1 cellular context compared by ENCODE assay signal in genomic region chr19:51541458-51542357, GRCh38.
TF ChIP-seq lines count a peak whose summit lies in the region.

No MANE protein-coding gene starts in this region.

TF ChIP-seq in K562, 482 proteins besides CTCF, POLR2A, EP300 and RAD21 (continued from another document and continues in another):
- TF ChIP-seq SNRNP70 (optimal IDR thresholded peaks at IDR 0.05; ENCODE audit: low read depth, low read length) (no peak), ATF7 (IDR thresholded peaks at IDR 0.05) (no peak), ZBED1 (IDR thresholded peaks at IDR 0.05) (no peak), ZEB2 (IDR thresholded peaks at IDR 0.05) (no peak), WHSC1 (IDR thresholded peaks at IDR 0.05; ENCODE audit: low read length) (peak; percentile 54), ZNF445 (CRISPR knock-in tag; IDR thresholded peaks at IDR 0.05; ENCODE audit: low read depth) (no peak), ZNF134 (CRISPR knock-in tag; conservative IDR thresholded peaks at IDR 0.05) (no peak), CREB5 (CRISPR knock-in tag; IDR thresholded peaks at IDR 0.05) (no peak), KLF16 (IDR thresholded peaks at IDR 0.05) (no peak), NR4A1 (CRISPR knock-in tag; IDR thresholded peaks at IDR 0.05) (0 out of 2 replicates have a peak, but pooled peaks have one; percentile 42), NR4A1 (tag; IDR thresholded peaks at IDR 0.05) (peak; percentile 66; the same call in 1 of the 2 replicates), TCF15 (CRISPR knock-in tag; IDR thresholded peaks at IDR 0.05) (no peak), ZNF695 (CRISPR knock-in tag; IDR thresholded peaks at IDR 0.05) (no peak), TCFL5 (CRISPR knock-in tag; conservative IDR thresholded peaks at IDR 0.05) (no peak), EHMT2 (IDR thresholded peaks at IDR 0.05) (no peak), CBFB (CRISPR knock-in tag; IDR thresholded peaks at IDR 0.05) (no peak), LEF1 (IDR thresholded peaks at IDR 0.05) (no peak), SP1 (CRISPR knock-in tag; IDR thresholded peaks at IDR 0.05) (no peak), DPF2 (IDR thresholded peaks at IDR 0.05) (peak; percentile 62; the same call in 1 of the 2 replicates), AFF4 (CRISPR knock-in tag; IDR thresholded peaks at IDR 0.05) (no peak), TCF7L2 (IDR thresholded peaks at IDR 0.05; ENCODE audit: low read depth, low read length) (no peak), MCM7 (IDR thresholded peaks at IDR 0.05) (no peak), ZFX (CRISPR knock-in tag; IDR thresholded peaks at IDR 0.05) (0 out of 2 replicates have a peak, but pooled peaks have one; percentile 16), HDAC1 (IDR thresholded peaks at IDR 0.05) (peak in 1 of 2 experiments; percentile 17; a peak in 1 of 4 replicates), MEF2D (tag; conservative IDR thresholded peaks at IDR 0.05; ENCODE audit: low read depth) (no peak), SMARCA5 (IDR thresholded peaks at IDR 0.05) (peak; percentile 55; the same call in 1 of the 2 replicates), STAT5B (CRISPR knock-in tag; IDR thresholded peaks at IDR 0.05) (no peak), NCOA1 (IDR thresholded peaks at IDR 0.05; ENCODE audit: low read depth) (no peak), ZNF785 (CRISPR knock-in tag; IDR thresholded peaks at IDR 0.05) (no peak), TARDBP (IDR thresholded peaks at IDR 0.05) (no peak; the same call in 1 of the 2 replicates), RUNX1 (IDR thresholded peaks at IDR 0.05; ENCODE audit: low read depth) (no peak), CEBPZ (IDR thresholded peaks at IDR 0.05; ENCODE audit: borderline replicate concordance, low read depth, low read length) (no peak), TBL1XR1 (IDR thresholded peaks at IDR 0.05; ENCODE audit: low read length in 2 of 2) (peak in 1 of 2 experiments; percentile 60; a peak in 2 of 4 replicates), GTF2A2 (tag; IDR thresholded peaks at IDR 0.05) (0 out of 2 replicates have a peak, but pooled peaks have one; percentile 14), ELF1 (tag; IDR thresholded peaks at IDR 0.05) (no peak), DIDO1 (tag; IDR thresholded peaks at IDR 0.05; ENCODE audit: low read depth) (no peak; the same call in 1 of the 2 replicates), PHF20 (IDR thresholded peaks at IDR 0.05; ENCODE audit: partially characterized antibody) (no peak), ELF2 (CRISPR knock-in tag; IDR thresholded peaks at IDR 0.05) (0 out of 2 replicates have a peak, but pooled peaks have one; percentile 49)
- TF ChIP-seq, protein P1, sequence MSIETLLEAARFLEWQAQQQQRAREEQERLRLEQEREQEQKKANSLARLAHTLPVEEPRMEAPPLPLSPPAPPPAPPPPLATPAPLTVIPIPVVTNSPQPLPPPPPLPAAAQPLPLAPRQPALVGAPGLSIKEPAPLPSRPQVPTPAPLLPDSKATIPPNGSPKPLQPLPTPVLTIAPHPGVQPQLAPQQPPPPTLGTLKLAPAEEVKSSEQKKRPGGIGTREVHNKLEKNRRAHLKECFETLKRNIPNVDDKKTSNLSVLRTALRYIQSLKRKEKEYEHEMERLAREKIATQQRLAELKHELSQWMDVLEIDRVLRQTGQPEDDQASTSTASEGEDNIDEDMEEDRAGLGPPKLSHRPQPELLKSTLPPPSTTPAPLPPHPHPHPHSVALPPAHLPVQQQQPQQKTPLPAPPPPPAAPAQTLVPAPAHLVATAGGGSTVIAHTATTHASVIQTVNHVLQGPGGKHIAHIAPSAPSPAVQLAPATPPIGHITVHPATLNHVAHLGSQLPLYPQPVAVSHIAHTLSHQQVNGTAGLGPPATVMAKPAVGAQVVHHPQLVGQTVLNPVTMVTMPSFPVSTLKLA (conservative IDR thresholded peaks at IDR 0.05) = 0 out of 4 replicates have a peak, but pooled peaks of 1 of the 2 experiments have one; percentile 15
- TF ChIP-seq, protein P2, sequence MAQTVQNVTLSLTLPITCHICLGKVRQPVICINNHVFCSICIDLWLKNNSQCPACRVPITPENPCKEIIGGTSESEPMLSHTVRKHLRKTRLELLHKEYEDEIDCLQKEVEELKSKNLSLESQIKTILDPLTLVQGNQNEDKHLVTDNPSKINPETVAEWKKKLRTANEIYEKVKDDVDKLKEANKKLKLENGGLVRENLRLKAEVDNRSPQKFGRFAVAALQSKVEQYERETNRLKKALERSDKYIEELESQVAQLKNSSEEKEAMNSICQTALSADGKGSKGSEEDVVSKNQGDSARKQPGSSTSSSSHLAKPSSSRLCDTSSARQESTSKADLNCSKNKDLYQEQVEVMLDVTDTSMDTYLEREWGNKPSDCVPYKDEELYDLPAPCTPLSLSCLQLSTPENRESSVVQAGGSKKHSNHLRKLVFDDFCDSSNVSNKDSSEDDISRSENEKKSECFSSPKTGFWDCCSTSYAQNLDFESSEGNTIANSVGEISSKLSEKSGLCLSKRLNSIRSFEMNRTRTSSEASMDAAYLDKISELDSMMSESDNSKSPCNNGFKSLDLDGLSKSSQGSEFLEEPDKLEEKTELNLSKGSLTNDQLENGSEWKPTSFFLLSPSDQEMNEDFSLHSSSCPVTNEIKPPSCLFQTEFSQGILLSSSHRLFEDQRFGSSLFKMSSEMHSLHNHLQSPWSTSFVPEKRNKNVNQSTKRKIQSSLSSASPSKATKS (CRISPR knock-in tag; IDR thresholded peaks at IDR 0.05) = no peak
- TF ChIP-seq, protein P3, sequence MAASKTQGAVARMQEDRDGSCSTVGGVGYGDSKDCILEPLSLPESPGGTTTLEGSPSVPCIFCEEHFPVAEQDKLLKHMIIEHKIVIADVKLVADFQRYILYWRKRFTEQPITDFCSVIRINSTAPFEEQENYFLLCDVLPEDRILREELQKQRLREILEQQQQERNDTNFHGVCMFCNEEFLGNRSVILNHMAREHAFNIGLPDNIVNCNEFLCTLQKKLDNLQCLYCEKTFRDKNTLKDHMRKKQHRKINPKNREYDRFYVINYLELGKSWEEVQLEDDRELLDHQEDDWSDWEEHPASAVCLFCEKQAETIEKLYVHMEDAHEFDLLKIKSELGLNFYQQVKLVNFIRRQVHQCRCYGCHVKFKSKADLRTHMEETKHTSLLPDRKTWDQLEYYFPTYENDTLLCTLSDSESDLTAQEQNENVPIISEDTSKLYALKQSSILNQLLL (CRISPR knock-in tag; IDR thresholded peaks at IDR 0.05; ENCODE audit: borderline replicate concordance) = no peak
- TF ChIP-seq, protein P4, sequence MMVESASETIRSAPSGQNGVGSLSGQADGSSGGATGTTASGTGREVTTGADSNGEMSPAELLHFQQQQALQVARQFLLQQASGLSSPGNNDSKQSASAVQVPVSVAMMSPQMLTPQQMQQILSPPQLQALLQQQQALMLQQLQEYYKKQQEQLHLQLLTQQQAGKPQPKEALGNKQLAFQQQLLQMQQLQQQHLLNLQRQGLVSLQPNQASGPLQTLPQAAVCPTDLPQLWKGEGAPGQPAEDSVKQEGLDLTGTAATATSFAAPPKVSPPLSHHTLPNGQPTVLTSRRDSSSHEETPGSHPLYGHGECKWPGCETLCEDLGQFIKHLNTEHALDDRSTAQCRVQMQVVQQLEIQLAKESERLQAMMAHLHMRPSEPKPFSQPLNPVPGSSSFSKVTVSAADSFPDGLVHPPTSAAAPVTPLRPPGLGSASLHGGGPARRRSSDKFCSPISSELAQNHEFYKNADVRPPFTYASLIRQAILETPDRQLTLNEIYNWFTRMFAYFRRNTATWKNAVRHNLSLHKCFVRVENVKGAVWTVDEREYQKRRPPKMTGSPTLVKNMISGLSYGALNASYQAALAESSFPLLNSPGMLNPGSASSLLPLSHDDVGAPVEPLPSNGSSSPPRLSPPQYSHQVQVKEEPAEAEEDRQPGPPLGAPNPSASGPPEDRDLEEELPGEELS (CRISPR knock-in tag; IDR thresholded peaks at IDR 0.05; ENCODE audit: borderline replicate concordance) = 0 out of 2 replicates have a peak, but pooled peaks have one; percentile 43
- TF ChIP-seq, protein P5, sequence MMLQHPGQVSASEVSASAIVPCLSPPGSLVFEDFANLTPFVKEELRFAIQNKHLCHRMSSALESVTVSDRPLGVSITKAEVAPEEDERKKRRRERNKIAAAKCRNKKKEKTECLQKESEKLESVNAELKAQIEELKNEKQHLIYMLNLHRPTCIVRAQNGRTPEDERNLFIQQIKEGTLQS (IDR thresholded peaks at IDR 0.05) = no peak
- TF ChIP-seq, protein P5 (CRISPR knock-in tag; conservative IDR thresholded peaks at IDR 0.05) = no peak
- TF ChIP-seq, protein P6, sequence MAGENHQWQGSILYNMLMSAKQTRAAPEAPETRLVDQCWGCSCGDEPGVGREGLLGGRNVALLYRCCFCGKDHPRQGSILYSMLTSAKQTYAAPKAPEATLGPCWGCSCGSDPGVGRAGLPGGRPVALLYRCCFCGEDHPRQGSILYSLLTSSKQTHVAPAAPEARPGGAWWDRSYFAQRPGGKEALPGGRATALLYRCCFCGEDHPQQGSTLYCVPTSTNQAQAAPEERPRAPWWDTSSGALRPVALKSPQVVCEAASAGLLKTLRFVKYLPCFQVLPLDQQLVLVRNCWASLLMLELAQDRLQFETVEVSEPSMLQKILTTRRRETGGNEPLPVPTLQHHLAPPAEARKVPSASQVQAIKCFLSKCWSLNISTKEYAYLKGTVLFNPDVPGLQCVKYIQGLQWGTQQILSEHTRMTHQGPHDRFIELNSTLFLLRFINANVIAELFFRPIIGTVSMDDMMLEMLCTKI (IDR thresholded peaks at IDR 0.05; ENCODE audit: partially characterized antibody) = no peak
- TF ChIP-seq, protein P7, sequence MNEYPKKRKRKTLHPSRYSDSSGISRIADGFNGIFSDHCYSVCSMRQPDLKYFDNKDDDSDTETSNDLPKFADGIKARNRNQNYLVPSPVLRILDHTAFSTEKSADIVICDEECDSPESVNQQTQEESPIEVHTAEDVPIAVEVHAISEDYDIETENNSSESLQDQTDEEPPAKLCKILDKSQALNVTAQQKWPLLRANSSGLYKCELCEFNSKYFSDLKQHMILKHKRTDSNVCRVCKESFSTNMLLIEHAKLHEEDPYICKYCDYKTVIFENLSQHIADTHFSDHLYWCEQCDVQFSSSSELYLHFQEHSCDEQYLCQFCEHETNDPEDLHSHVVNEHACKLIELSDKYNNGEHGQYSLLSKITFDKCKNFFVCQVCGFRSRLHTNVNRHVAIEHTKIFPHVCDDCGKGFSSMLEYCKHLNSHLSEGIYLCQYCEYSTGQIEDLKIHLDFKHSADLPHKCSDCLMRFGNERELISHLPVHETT (CRISPR knock-in tag; conservative IDR thresholded peaks at IDR 0.05 in 1 of 2, IDR thresholded peaks at IDR 0.05 in 1 of 2) = peak in 1 of 2 experiments; percentile 39; a peak in 1 of 4 replicates
